In the genomic region with DNA sequence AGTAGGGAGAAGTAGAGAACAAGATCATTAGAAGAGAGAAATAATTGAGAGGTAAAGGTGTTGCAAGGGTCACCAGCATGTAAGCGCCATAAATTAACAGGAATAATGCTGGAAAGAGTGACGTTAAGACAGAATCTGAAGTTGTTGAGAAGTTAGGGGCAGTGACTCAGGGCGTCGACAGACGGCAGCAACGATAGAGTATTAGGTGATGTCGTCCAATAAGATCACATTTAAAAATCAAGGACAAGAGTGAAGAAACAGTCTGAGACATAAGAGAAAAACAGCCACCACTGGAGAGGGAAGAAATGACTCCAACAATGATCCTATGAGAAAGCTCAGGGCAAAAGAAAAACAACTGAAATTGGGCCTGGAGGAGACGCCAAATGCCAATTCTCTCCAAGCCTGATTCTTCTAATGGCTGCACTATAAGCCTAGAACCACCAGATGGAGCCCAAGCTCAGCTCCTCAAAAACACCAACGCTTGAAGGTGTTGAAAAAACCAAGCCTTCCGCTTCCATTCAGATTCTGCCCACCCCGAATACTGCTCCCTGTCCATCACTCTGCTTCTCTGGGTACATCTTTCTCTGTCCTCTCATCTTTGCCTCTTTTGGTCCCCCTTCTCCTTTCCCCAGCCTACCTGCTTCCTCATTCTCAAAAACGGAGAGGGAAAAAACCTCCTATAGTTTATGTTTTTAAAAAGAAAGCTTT, we compare ENCODE assay signal across 8 cellular contexts.
DNase-seq lines count a peak whose midpoint lies in the region; FAIRE-seq and TF ChIP-seq lines count a peak whose summit lies in the region.

No MANE protein-coding gene starts in this region.

- peaks cover 57% of the 10 kb centered on the region for H3K79me2 ChIP-seq in osteoblast (ENCODE audit: insufficient read depth, low read length)

- peak overlapping the region; percentile 73 for H3K4me2 ChIP-seq in osteoblast (ENCODE audit: insufficient read depth, low read length)

- DNase-seq in DMS79 treated with DMSO at 0.1 percent for 48 hours (lab: John Stamatoyannopoulos, UW) (peak; percentile 77), MG63 (peak; percentile 42), SJCRH30 (peak; percentile 60 to 90), frontal cortex (ENCODE audit: low spot score in 2 of 2) (peak; percentile 38 to 58), osteoblast (ENCODE audit: insufficient read length, low spot score, missing footprints) (no peak), urothelium cell line (ENCODE audit: low spot score) (peak; percentile 64), mesenteric fat pad (ENCODE audit: low spot score) (no peak)
- peak; percentile 36 for DNase-seq in activated gamma-delta T cell treated with anti-CD3 and anti-CD28 coated beads, Interleukin-2, amount 50 U/mL, for 16 hours (ENCODE audit: low read depth)

- H3K4me1 ChIP-seq in SJCRH30 (peaks cover 47% of the 10 kb centered on the region), osteoblast (ENCODE audit: insufficient read depth, low read length) (peaks cover 49% of the 10 kb centered on the region)

- H3K4me3 ChIP-seq in MG63: no peak overlapping the region
- H3K4me3 ChIP-seq in SJCRH30: no peak overlapping the region
- no peak overlapping the region for H3K4me3 ChIP-seq in osteoblast (ENCODE audit: insufficient read depth, low read length)

- H3K9me3 ChIP-seq in MG63 (no peaks in the 10 kb centered on the region), SJCRH30 (replicated peaks) (no peaks in the 10 kb centered on the region), osteoblast (ENCODE audit: low read depth, low read length) (no peaks in the 10 kb centered on the region)

- peaks cover 14% of the 10 kb centered on the region for H3K36me3 ChIP-seq in MG63
- H3K36me3 ChIP-seq in SJCRH30: peaks cover 12% of the 10 kb centered on the region
- H3K36me3 ChIP-seq in osteoblast (ENCODE audit: insufficient read depth, low read length): peaks cover 13% of the 10 kb centered on the region

- H3K27ac ChIP-seq in SJCRH30 (no peak overlapping the region), osteoblast (ENCODE audit: low read depth, low read length) (peak overlapping the region; percentile 87)

- no peak overlapping the region for H2AFZ ChIP-seq in osteoblast (ENCODE audit: low read length)

- H3K27me3 ChIP-seq in MG63 (no peaks in the 10 kb centered on the region), SJCRH30 (no peaks in the 10 kb centered on the region), osteoblast (ENCODE audit: insufficient read depth, low read length) (no peaks in the 10 kb centered on the region)

- peak; percentile 98 for TF ChIP-seq CTCF in osteoblast (IDR thresholded peaks at IDR 0.05; ENCODE audit: extremely low read depth, low read depth, low read length)

- H4K20me1 ChIP-seq in osteoblast (ENCODE audit: insufficient read depth, low read length): peaks cover 29% of the 10 kb centered on the region

- FAIRE-seq in frontal cortex (lab: Jason Lieb, UNC): no peak
- FAIRE-seq in urothelium cell line (lab: Jason Lieb, UNC): no peak

Comparison
In these comparisons a context has a peak if more than half of its experiments do, and no peak if none do; other contexts are left out.
1. DNase-seq: peak in DMS79 treated with DMSO at 0.1 percent for 48 hours (single experiment), MG63 (single experiment), SJCRH30 (2 of 2), activated gamma-delta T cell treated with anti-CD3 and anti-CD28 coated beads, Interleukin-2, amount 50 U/mL, for 16 hours (single experiment), frontal cortex (2 of 2) and urothelium cell line (single experiment); none in osteoblast (single experiment) and mesenteric fat pad (single experiment).